Comparison of ENCODE assay signal across 30 cellular contexts in the genomic region with DNA sequence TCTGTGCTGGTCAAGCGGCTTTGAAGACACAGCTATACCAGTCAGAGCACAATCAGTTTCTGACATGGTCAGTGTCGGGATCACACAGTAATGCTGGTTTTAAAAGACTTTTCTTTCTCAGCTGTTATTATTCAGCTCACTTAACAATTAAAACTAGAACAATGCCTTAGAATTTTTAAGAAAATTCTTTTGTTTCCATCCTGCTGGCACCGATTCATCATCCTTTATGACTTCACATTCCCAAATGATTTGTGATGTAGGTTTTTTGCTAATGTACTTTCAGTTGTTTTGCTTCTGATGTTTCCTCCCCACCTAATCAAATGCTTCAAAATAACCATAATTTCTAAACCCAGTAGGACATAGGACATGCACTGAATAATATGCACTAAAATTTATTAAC. TPM values are rescaled to one million over a fixed set of nuclear protein-coding genes. Genes with fewer than 3 reads are reported as not detected.
"Had no signal": no experiment of that assay in that cellular context is flagged by ENCODE, and none has a peak within 500 bp of the region (broad histone marks: within the 10 kb centered on the region; RNA-seq: fewer than 3 reads in every experiment).

No MANE protein-coding gene starts in this region.

- H3K36me3 Mint-ChIP-seq: natural killer cell treated with Interleukin-12 subunit alpha and Interleukin-12 subunit beta and Interleukin-15 and Interleukin-18, amount 100 ng/mL, for 72 hours; type B pancreatic cell had no signal

- H3K4me3 ChIP-seq: hepatocyte, left ventricle myocardium inferior, lung, mucosa of descending colon, pancreas, right atrium auricular region, right lobe of liver, smooth muscle cell, stomach, suprapubic skin, thoracic aorta, tibial nerve, uterus had no signal

- DNase-seq: islet precursor cell; left ventricle myocardium inferior; midbrain; mucosa of descending colon; naive thymus-derived CD4-positive, alpha-beta T cell; nucleus accumbens; pancreas; right lobe of liver; stimulated activated CD4-positive, alpha-beta T cell treated with anti-CD3 and anti-CD28 coated beads, Interleukin-1b, Interleukin-23, amount 100 ng/mL, for 48 hours; stimulated activated CD4-positive, alpha-beta T cell treated with anti-CD3 and anti-CD28 coated beads, Interleukin-2, amount 100 ng/mL, for 48 hours; stimulated activated CD4-positive, alpha-beta T cell treated with anti-CD3 and anti-CD28 coated beads, Interleukin-4, amount 100 ng/mL, for 4 hours; stimulated activated CD8-positive, alpha-beta memory T cell treated with anti-CD3 and anti-CD28 coated beads, Interleukin-4, amount 100 ng/mL, for 48 hours; stimulated activated naive CD8-positive, alpha-beta T cell treated with anti-CD3 and anti-CD28 coated beads, Interleukin-15, Interleukin-2, amounts not matched to agents 100 U/mL and 50 U/mL, for 24 hours; stomach; uterus had no signal

- H3K4me1 Mint-ChIP-seq: stimulated activated memory B cell treated with anti-CD40 and anti-IgM and Interleukin-4, amounts not matched to agents 10 μg/mL and 1 μg/mL and 100 μg/mL, for 72 hours had no signal

- H3K27me3 Mint-ChIP-seq: naive thymus-derived CD4-positive, alpha-beta T cell; natural killer cell treated with Interleukin-12 subunit alpha and Interleukin-12 subunit beta and Interleukin-15 and Interleukin-18, amount 100 ng/mL, for 72 hours; stimulated activated memory B cell treated with anti-CD40 and anti-IgM and Interleukin-4, amounts not matched to agents 10 μg/mL and 1 μg/mL and 100 μg/mL, for 72 hours; type B pancreatic cell had no signal

- ATAC-seq: mucosa of descending colon; naive thymus-derived CD4-positive, alpha-beta T cell; natural killer cell treated with Interleukin-12 subunit alpha and Interleukin-12 subunit beta and Interleukin-15 and Interleukin-18, amount 100 ng/mL, for 72 hours; pancreas; right lobe of liver; stimulated activated memory B cell treated with anti-CD40 and anti-IgM and Interleukin-4, amounts not matched to agents 10 μg/mL and 1 μg/mL and 100 μg/mL, for 72 hours; stimulated activated naive CD8-positive, alpha-beta T cell treated with anti-CD3 and anti-CD28 coated beads, Interleukin-15, Interleukin-2, amounts not matched to agents 100 U/mL and 50 U/mL, for 24 hours had no signal

- H3K9me3 Mint-ChIP-seq: naive thymus-derived CD4-positive, alpha-beta T cell; natural killer cell treated with Interleukin-12 subunit alpha and Interleukin-12 subunit beta and Interleukin-15 and Interleukin-18, amount 100 ng/mL, for 72 hours; neural crest cell; stimulated activated memory B cell treated with anti-CD40 and anti-IgM and Interleukin-4, amounts not matched to agents 10 μg/mL and 1 μg/mL and 100 μg/mL, for 72 hours; type B pancreatic cell had no signal

- H3K4me3 Mint-ChIP-seq: naive thymus-derived CD4-positive, alpha-beta T cell; natural killer cell treated with Interleukin-12 subunit alpha and Interleukin-12 subunit beta and Interleukin-15 and Interleukin-18, amount 100 ng/mL, for 72 hours; neural crest cell; stimulated activated memory B cell treated with anti-CD40 and anti-IgM and Interleukin-4, amounts not matched to agents 10 μg/mL and 1 μg/mL and 100 μg/mL, for 72 hours; type B pancreatic cell had no signal

- H3K27ac Mint-ChIP-seq: naive thymus-derived CD4-positive, alpha-beta T cell; natural killer cell treated with Interleukin-12 subunit alpha and Interleukin-12 subunit beta and Interleukin-15 and Interleukin-18, amount 100 ng/mL, for 72 hours; stimulated activated memory B cell treated with anti-CD40 and anti-IgM and Interleukin-4, amounts not matched to agents 10 μg/mL and 1 μg/mL and 100 μg/mL, for 72 hours; type B pancreatic cell had no signal

RNA-seq across cellular contexts. Expression of gene OLFML1, which starts 34.5 kb away (rescaled TPM):
- total RNA-seq: kidney epithelial cell; myocyte; naive thymus-derived CD4-positive, alpha-beta T cell; natural killer cell treated with Interleukin-12 subunit alpha and Interleukin-12 subunit beta and Interleukin-15 and Interleukin-18, amount 100 ng/mL, for 72 hours; pulmonary artery endothelial cell; renal cortical epithelial cell; smooth muscle cell had no signal
